In the genomic region with DNA sequence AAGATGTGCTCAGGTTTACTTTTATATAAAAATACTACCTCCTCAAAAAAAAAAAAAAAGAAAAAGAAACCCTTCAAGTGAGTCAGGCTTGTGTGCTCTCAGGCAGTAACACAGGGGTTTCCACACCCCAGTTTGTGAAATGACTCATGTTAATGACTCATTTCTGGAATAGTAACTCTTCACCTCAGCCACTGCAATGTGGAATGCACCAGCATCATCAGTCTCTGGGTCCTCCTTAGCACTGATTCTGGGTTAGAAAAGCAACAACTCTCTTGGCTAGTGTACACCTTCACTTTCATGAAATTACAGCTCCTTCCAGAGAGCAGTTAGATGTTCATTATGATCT, we compare ENCODE assay signal across 1 cellular context.
A peak's percentile ranks its signal among the peaks of the same experiment; 100 is the strongest.
TF ChIP-seq lines count a peak whose summit lies in the region.

No MANE protein-coding gene starts in this region.

TF ChIP-seq in GM12878, 131 proteins besides CTCF, POLR2A, EP300 and RAD21 (continued from another document and continues in another):
- TF ChIP-seq, protein P1, sequence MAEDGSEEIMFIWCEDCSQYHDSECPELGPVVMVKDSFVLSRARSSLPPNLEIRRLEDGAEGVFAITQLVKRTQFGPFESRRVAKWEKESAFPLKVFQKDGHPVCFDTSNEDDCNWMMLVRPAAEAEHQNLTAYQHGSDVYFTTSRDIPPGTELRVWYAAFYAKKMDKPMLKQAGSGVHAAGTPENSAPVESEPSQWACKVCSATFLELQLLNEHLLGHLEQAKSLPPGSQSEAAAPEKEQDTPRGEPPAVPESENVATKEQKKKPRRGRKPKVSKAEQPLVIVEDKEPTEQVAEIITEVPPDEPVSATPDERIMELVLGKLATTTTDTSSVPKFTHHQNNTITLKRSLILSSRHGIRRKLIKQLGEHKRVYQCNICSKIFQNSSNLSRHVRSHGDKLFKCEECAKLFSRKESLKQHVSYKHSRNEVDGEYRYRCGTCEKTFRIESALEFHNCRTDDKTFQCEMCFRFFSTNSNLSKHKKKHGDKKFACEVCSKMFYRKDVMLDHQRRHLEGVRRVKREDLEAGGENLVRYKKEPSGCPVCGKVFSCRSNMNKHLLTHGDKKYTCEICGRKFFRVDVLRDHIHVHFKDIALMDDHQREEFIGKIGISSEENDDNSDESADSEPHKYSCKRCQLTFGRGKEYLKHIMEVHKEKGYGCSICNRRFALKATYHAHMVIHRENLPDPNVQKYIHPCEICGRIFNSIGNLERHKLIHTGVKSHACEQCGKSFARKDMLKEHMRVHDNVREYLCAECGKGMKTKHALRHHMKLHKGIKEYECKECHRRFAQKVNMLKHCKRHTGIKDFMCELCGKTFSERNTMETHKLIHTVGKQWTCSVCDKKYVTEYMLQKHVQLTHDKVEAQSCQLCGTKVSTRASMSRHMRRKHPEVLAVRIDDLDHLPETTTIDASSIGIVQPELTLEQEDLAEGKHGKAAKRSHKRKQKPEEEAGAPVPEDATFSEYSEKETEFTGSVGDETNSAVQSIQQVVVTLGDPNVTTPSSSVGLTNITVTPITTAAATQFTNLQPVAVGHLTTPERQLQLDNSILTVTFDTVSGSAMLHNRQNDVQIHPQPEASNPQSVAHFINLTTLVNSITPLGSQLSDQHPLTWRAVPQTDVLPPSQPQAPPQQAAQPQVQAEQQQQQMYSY (CRISPR knock-in tag; IDR thresholded peaks at IDR 0.05) = no peak
- TF ChIP-seq CBX3 (IDR thresholded peaks at IDR 0.05; ENCODE audit: borderline replicate concordance, low read depth) (no peak), SUZ12 (IDR thresholded peaks at IDR 0.05; ENCODE audit: unreplicated experiment) (no peak), ZNF384 (IDR thresholded peaks at IDR 0.05; ENCODE audit: borderline replicate concordance, low read depth, low read length) (peak; percentile 98), IRF4 (IDR thresholded peaks at IDR 0.05; ENCODE audit: low read depth, low read length) (peak; percentile 100), ZBED1 (IDR thresholded peaks at IDR 0.05; ENCODE audit: borderline replicate concordance) (peak; percentile 78; the same call in 1 of the 2 replicates), ZNF274 (IDR thresholded peaks at IDR 0.05; ENCODE audit: insufficient read depth, insufficient read length) (no peak), RBBP5 (conservative IDR thresholded peaks at IDR 0.05) (no peak), NFIC (IDR thresholded peaks at IDR 0.05; ENCODE audit: low read depth, low read length) (peak; percentile 97), GATAD2B (conservative IDR thresholded peaks at IDR 0.05; ENCODE audit: low read depth) (peak; percentile 54; the same call in 1 of the 2 replicates), ZNF622 (IDR thresholded peaks at IDR 0.05) (no peak), LARP7 (IDR thresholded peaks at IDR 0.05) (no peak), BCL11A (IDR thresholded peaks at IDR 0.05; ENCODE audit: low read depth, low read length) (peak; percentile 99), RCOR1 (conservative IDR thresholded peaks at IDR 0.05; ENCODE audit: low read depth, low read length) (peak; percentile 97), BMI1 (IDR thresholded peaks at IDR 0.05; ENCODE audit: borderline replicate concordance) (peak; percentile 91), JUND (IDR thresholded peaks at IDR 0.05; ENCODE audit: low read depth, low read length) (peak; percentile 99), POLR2AphosphoS5 (IDR thresholded peaks at IDR 0.05; ENCODE audit: low read length) (no peak), NBN (IDR thresholded peaks at IDR 0.05) (peak; percentile 97), NFYA (IDR thresholded peaks at IDR 0.05; ENCODE audit: borderline replicate concordance, low read depth, low read length) (no peak), HDAC6 (IDR thresholded peaks at IDR 0.05; ENCODE audit: unreplicated experiment) (no peak), RUNX3 (IDR thresholded peaks at IDR 0.05; ENCODE audit: low read length) (peak; percentile 96), TBL1XR1 (IDR thresholded peaks at IDR 0.05; ENCODE audit: low read depth, low read length) (peak; percentile 99), GABPA (IDR thresholded peaks at IDR 0.05; ENCODE audit: low read depth) (peak; percentile 66), NR2C2 (IDR thresholded peaks at IDR 0.05; ENCODE audit: borderline replicate concordance, control insufficient read depth, insufficient read length, low read depth) (no peak), SMC3 (IDR thresholded peaks at IDR 0.05; ENCODE audit: borderline replicate concordance, low read length) (no peak), STAT3 (IDR thresholded peaks at IDR 0.05; ENCODE audit: low read depth, low read length) (no peak; the same call in 1 of the 2 replicates), SMARCA5 (IDR thresholded peaks at IDR 0.05) (no peak)
- TF ChIP-seq, protein P2, sequence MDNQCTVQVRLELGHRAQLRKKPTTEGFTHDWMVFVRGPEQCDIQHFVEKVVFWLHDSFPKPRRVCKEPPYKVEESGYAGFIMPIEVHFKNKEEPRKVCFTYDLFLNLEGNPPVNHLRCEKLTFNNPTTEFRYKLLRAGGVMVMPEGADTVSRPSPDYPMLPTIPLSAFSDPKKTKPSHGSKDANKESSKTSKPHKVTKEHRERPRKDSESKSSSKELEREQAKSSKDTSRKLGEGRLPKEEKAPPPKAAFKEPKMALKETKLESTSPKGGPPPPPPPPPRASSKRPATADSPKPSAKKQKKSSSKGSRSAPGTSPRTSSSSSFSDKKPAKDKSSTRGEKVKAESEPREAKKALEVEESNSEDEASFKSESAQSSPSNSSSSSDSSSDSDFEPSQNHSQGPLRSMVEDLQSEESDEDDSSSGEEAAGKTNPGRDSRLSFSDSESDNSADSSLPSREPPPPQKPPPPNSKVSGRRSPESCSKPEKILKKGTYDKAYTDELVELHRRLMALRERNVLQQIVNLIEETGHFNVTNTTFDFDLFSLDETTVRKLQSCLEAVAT (IDR thresholded peaks at IDR 0.05) = peak; percentile 70; the same call in 1 of the 2 replicates
- TF ChIP-seq, protein P3, sequence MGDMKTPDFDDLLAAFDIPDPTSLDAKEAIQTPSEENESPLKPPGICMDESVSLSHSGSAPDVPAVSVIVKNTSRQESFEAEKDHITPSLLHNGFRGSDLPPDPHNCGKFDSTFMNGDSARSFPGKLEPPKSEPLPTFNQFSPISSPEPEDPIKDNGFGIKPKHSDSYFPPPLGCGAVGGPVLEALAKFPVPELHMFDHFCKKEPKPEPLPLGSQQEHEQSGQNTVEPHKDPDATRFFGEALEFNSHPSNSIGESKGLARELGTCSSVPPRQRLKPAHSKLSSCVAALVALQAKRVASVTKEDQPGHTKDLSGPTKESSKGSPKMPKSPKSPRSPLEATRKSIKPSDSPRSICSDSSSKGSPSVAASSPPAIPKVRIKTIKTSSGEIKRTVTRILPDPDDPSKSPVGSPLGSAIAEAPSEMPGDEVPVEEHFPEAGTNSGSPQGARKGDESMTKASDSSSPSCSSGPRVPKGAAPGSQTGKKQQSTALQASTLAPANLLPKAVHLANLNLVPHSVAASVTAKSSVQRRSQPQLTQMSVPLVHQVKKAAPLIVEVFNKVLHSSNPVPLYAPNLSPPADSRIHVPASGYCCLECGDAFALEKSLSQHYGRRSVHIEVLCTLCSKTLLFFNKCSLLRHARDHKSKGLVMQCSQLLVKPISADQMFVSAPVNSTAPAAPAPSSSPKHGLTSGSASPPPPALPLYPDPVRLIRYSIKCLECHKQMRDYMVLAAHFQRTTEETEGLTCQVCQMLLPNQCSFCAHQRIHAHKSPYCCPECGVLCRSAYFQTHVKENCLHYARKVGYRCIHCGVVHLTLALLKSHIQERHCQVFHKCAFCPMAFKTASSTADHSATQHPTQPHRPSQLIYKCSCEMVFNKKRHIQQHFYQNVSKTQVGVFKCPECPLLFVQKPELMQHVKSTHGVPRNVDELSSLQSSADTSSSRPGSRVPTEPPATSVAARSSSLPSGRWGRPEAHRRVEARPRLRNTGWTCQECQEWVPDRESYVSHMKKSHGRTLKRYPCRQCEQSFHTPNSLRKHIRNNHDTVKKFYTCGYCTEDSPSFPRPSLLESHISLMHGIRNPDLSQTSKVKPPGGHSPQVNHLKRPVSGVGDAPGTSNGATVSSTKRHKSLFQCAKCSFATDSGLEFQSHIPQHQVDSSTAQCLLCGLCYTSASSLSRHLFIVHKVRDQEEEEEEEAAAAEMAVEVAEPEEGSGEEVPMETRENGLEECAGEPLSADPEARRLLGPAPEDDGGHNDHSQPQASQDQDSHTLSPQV (IDR thresholded peaks at IDR 0.05) = no peak
- TF ChIP-seq, protein P4, sequence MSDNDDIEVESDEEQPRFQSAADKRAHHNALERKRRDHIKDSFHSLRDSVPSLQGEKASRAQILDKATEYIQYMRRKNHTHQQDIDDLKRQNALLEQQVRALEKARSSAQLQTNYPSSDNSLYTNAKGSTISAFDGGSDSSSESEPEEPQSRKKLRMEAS (IDR thresholded peaks at IDR 0.05; ENCODE audit: low read depth, low read length) = no peak
- TF ChIP-seq, protein P5, sequence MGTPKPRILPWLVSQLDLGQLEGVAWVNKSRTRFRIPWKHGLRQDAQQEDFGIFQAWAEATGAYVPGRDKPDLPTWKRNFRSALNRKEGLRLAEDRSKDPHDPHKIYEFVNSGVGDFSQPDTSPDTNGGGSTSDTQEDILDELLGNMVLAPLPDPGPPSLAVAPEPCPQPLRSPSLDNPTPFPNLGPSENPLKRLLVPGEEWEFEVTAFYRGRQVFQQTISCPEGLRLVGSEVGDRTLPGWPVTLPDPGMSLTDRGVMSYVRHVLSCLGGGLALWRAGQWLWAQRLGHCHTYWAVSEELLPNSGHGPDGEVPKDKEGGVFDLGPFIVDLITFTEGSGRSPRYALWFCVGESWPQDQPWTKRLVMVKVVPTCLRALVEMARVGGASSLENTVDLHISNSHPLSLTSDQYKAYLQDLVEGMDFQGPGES (IDR thresholded peaks at IDR 0.05) = no peak
- TF ChIP-seq, protein P6, sequence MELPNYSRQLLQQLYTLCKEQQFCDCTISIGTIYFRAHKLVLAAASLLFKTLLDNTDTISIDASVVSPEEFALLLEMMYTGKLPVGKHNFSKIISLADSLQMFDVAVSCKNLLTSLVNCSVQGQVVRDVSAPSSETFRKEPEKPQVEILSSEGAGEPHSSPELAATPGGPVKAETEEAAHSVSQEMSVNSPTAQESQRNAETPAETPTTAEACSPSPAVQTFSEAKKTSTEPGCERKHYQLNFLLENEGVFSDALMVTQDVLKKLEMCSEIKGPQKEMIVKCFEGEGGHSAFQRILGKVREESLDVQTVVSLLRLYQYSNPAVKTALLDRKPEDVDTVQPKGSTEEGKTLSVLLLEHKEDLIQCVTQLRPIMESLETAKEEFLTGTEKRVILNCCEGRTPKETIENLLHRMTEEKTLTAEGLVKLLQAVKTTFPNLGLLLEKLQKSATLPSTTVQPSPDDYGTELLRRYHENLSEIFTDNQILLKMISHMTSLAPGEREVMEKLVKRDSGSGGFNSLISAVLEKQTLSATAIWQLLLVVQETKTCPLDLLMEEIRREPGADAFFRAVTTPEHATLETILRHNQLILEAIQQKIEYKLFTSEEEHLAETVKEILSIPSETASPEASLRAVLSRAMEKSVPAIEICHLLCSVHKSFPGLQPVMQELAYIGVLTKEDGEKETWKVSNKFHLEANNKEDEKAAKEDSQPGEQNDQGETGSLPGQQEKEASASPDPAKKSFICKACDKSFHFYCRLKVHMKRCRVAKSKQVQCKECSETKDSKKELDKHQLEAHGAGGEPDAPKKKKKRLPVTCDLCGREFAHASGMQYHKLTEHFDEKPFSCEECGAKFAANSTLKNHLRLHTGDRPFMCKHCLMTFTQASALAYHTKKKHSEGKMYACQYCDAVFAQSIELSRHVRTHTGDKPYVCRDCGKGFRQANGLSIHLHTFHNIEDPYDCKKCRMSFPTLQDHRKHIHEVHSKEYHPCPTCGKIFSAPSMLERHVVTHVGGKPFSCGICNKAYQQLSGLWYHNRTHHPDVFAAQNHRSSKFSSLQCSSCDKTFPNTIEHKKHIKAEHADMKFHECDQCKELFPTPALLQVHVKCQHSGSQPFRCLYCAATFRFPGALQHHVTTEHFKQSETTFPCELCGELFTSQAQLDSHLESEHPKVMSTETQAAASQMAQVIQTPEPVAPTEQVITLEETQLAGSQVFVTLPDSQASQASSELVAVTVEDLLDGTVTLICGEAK (IDR thresholded peaks at IDR 0.05; ENCODE audit: borderline replicate concordance) = peak; percentile 15; the same call in 1 of the 2 replicates
- TF ChIP-seq, protein P7, sequence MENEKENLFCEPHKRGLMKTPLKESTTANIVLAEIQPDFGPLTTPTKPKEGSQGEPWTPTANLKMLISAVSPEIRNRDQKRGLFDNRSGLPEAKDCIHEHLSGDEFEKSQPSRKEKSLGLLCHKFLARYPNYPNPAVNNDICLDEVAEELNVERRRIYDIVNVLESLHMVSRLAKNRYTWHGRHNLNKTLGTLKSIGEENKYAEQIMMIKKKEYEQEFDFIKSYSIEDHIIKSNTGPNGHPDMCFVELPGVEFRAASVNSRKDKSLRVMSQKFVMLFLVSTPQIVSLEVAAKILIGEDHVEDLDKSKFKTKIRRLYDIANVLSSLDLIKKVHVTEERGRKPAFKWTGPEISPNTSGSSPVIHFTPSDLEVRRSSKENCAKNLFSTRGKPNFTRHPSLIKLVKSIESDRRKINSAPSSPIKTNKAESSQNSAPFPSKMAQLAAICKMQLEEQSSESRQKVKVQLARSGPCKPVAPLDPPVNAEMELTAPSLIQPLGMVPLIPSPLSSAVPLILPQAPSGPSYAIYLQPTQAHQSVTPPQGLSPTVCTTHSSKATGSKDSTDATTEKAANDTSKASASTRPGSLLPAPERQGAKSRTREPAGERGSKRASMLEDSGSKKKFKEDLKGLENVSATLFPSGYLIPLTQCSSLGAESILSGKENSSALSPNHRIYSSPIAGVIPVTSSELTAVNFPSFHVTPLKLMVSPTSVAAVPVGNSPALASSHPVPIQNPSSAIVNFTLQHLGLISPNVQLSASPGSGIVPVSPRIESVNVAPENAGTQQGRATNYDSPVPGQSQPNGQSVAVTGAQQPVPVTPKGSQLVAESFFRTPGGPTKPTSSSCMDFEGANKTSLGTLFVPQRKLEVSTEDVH (IDR thresholded peaks at IDR 0.05; ENCODE audit: low read depth, partially characterized antibody) = peak; percentile 64
- TF ChIP-seq, protein P8, sequence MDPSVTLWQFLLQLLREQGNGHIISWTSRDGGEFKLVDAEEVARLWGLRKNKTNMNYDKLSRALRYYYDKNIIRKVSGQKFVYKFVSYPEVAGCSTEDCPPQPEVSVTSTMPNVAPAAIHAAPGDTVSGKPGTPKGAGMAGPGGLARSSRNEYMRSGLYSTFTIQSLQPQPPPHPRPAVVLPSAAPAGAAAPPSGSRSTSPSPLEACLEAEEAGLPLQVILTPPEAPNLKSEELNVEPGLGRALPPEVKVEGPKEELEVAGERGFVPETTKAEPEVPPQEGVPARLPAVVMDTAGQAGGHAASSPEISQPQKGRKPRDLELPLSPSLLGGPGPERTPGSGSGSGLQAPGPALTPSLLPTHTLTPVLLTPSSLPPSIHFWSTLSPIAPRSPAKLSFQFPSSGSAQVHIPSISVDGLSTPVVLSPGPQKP (IDR thresholded peaks at IDR 0.05; ENCODE audit: low read depth, low read length) = no peak
- TF ChIP-seq, protein P9, sequence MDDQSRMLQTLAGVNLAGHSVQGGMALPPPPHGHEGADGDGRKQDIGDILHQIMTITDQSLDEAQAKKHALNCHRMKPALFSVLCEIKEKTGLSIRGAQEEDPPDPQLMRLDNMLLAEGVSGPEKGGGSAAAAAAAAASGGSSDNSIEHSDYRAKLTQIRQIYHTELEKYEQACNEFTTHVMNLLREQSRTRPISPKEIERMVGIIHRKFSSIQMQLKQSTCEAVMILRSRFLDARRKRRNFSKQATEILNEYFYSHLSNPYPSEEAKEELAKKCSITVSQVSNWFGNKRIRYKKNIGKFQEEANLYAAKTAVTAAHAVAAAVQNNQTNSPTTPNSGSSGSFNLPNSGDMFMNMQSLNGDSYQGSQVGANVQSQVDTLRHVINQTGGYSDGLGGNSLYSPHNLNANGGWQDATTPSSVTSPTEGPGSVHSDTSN (IDR thresholded peaks at IDR 0.05; ENCODE audit: insufficient replicate concordance, low read depth, low read length) = no peak
